19 cellular contexts compared by ENCODE assay signal in genomic region chr9:137167113-137167751, GRCh38. TPM values are rescaled to one million over a fixed set of nuclear protein-coding genes. Genes with fewer than 3 reads are reported as not detected.
DNase-seq lines count a peak whose midpoint lies in the region; ATAC-seq and TF ChIP-seq lines count a peak whose summit lies in the region.
"Had no signal": no experiment of that assay in that cellular context is flagged by ENCODE, and none has a peak within 500 bp of the region (broad histone marks: within the 10 kb centered on the region; RNA-seq: fewer than 3 reads in every experiment).

No MANE protein-coding gene starts in this region.

- peaks cover 74% of the 10 kb centered on the region for H3K27me3 Mint-ChIP-seq in GM23338 (ENCODE audit: insufficient read depth, low read depth, poor library complexity)
- peaks cover 47% of the 10 kb centered on the region for H3K27me3 Mint-ChIP-seq in neural progenitor cell (ENCODE audit: insufficient read depth, low read depth)
- H3K27me3 Mint-ChIP-seq in endodermal cell (ENCODE audit: insufficient read depth): peaks cover 88% of the 10 kb centered on the region

- DNase-seq in NCI-H146 (lab: John Stamatoyannopoulos, UW) (peak; percentile 29), NCI-H146 treated with DMSO at 0.1 percent for 48 hours (lab: John Stamatoyannopoulos, UW; ENCODE audit: unreplicated experiment) (no peak), GM23338 (ENCODE audit: low spot score) (peak; percentile 19), Panc1 (ENCODE audit: low read depth, low spot score) (no peak), neural progenitor cell (ENCODE audit: low spot score) (no peak), endodermal cell (no peak), AG08396 (ENCODE audit: low spot score) (no peak), WERI-Rb-1 (no peak)
- DNase-seq: brain microvascular endothelial cell, heart right ventricle, mesenchymal stem cell, MG63 had no signal

- WGBS in endodermal cell (ENCODE audit: insufficient coverage in 1 of 2, insufficient read length in 1 of 2), 2 experiments: 38 to 48% methylated on average over 10 to 48 of the region's 48 CpGs

- H4K20me1 ChIP-seq in GM23338 (replicated peaks; ENCODE audit: insufficient read depth): no peaks in the 10 kb centered on the region
- H4K20me1 ChIP-seq in neural progenitor cell (ENCODE audit: low read depth): peaks cover 68% of the 10 kb centered on the region

- H3K79me2 ChIP-seq in GM23338 (replicated peaks; ENCODE audit: insufficient read depth) (no peaks in the 10 kb centered on the region), neural progenitor cell (ENCODE audit: low read depth) (no peaks in the 10 kb centered on the region)

- no peaks in the 10 kb centered on the region; the same call in 1 of the 2 replicates for H3K4me1 ChIP-seq in GM23338 (ENCODE audit: insufficient read depth)
- peaks cover 6% of the 10 kb centered on the region for H3K4me1 ChIP-seq in Panc1 (ENCODE audit: control insufficient read depth, insufficient read depth, low read length)
- peaks cover 19% of the 10 kb centered on the region for H3K4me1 ChIP-seq in neural progenitor cell
- no peaks in the 10 kb centered on the region for H3K4me1 ChIP-seq in endodermal cell (ENCODE audit: control insufficient read depth, insufficient read depth, low read length)

- H3K36me3 ChIP-seq in GM23338 (ENCODE audit: insufficient read depth) (no peaks in the 10 kb centered on the region), Panc1 (ENCODE audit: control insufficient read depth, insufficient read depth, low read length) (no peaks in the 10 kb centered on the region), neural progenitor cell (no peaks in the 10 kb centered on the region), endodermal cell (ENCODE audit: control insufficient read depth, insufficient read depth, low read length) (no peaks in the 10 kb centered on the region), WERI-Rb-1 (no peaks in the 10 kb centered on the region)
- H3K36me3 ChIP-seq: brain microvascular endothelial cell, heart right ventricle, MG63 had no signal

- H3K4me3 ChIP-seq in GM23338 (peak overlapping the region; percentile 55; the same call in 1 of the 2 replicates), Panc1 (ENCODE audit: low read depth in 2 of 2, low read length in 2 of 2) (peak overlapping the region; percentile 27 to 37; a peak in 3 of 4 replicates), neural progenitor cell (peak overlapping the region; percentile 52), endodermal cell (ENCODE audit: low read length) (no peak overlapping the region), WERI-Rb-1 (ENCODE audit: low read depth, low read length) (no peak overlapping the region)
- H3K4me3 ChIP-seq: MG63 had no signal

- no peak overlapping the region for H2AFZ ChIP-seq in GM23338
- H2AFZ ChIP-seq in neural progenitor cell (replicated peaks): no peak overlapping the region

- H3K36me3 Mint-ChIP-seq in GM23338 (ENCODE audit: low read depth) (no peaks in the 10 kb centered on the region), neural progenitor cell (no peaks in the 10 kb centered on the region), endodermal cell (ENCODE audit: low read depth) (no peaks in the 10 kb centered on the region)
- H3K36me3 Mint-ChIP-seq: activated naive CD4-positive, alpha-beta T cell treated with anti-CD3 and anti-CD28 coated beads, Interleukin-2, amount 50 U/mL, for 24 hours had no signal

- H3K9me3 Mint-ChIP-seq in GM23338 (no peaks in the 10 kb centered on the region), neural progenitor cell (no peaks in the 10 kb centered on the region), endodermal cell (no peaks in the 10 kb centered on the region)
- H3K9me3 Mint-ChIP-seq: activated naive CD4-positive, alpha-beta T cell treated with anti-CD3 and anti-CD28 coated beads, Interleukin-2, amount 50 U/mL, for 24 hours; H9; nephron; stimulated activated naive CD8-positive, alpha-beta T cell treated with anti-CD3 and anti-CD28 coated beads, Interleukin-15, Interleukin-2, amounts not matched to agents 100 ng/mL and 50 ng/mL, for 24 hours had no signal

- no peak for ATAC-seq in GM23338
- ATAC-seq in Panc1: no peak

- no peaks in the 10 kb centered on the region for H3F3A ChIP-seq in GM23338 (replicated peaks; ENCODE audit: low read depth)
- peaks cover 17% of the 10 kb centered on the region for H3F3A ChIP-seq in neural progenitor cell (ENCODE audit: low read depth)

- peaks cover 83% of the 10 kb centered on the region for H3K27me3 ChIP-seq in GM23338 (ENCODE audit: insufficient read depth)
- H3K27me3 ChIP-seq in Panc1 (ENCODE audit: control insufficient read depth, insufficient read depth, low read length): no peaks in the 10 kb centered on the region
- H3K27me3 ChIP-seq in neural progenitor cell: peaks cover 100% of the 10 kb centered on the region
- peaks cover 100% of the 10 kb centered on the region for H3K27me3 ChIP-seq in endodermal cell (ENCODE audit: control insufficient read depth, insufficient read depth, low read length, poor library complexity, severe bottlenecking)
- H3K27me3 ChIP-seq in WERI-Rb-1 (ENCODE audit: insufficient read depth, low read depth, severe bottlenecking): no peaks in the 10 kb centered on the region

- H3K27ac ChIP-seq in GM23338 (ENCODE audit: low read depth) (no peak overlapping the region), Panc1 (ENCODE audit: low read length) (no peak overlapping the region), neural progenitor cell (no peak overlapping the region), endodermal cell (ENCODE audit: low read depth, low read length) (no peak overlapping the region), WERI-Rb-1 (no peak overlapping the region)
- H3K27ac ChIP-seq: brain microvascular endothelial cell, heart right ventricle had no signal

- no peaks in the 10 kb centered on the region for H3K9me2 ChIP-seq in GM23338 (ENCODE audit: insufficient read depth)

- POLR2A ChIA-PET in Panc1 (lab: Charles Lee): no interaction called here

- intact Hi-C loops in Panc1 (cut with micrococcal nuclease; ENCODE audit: unreplicated experiment): no loop called here

- H3K4me2 ChIP-seq in GM23338 (peak overlapping the region; percentile 82; the same call in 1 of the 2 replicates), neural progenitor cell (peak overlapping the region; percentile 93)

- H3K9ac ChIP-seq in neural progenitor cell (no peak overlapping the region), endodermal cell (ENCODE audit: extremely low read depth, low read length, poor library complexity, severe bottlenecking) (no peak overlapping the region)

- H3K9me3 ChIP-seq in Panc1 (ENCODE audit: control insufficient read depth, insufficient read depth, low read depth, low read length): no peaks in the 10 kb centered on the region
- H3K9me3 ChIP-seq in neural progenitor cell (ENCODE audit: low read depth): no peaks in the 10 kb centered on the region
- no peaks in the 10 kb centered on the region for H3K9me3 ChIP-seq in endodermal cell (ENCODE audit: control insufficient read depth, low read length)
- H3K9me3 ChIP-seq in WERI-Rb-1 (ENCODE audit: severe bottlenecking): no peaks in the 10 kb centered on the region
- H3K9me3 ChIP-seq: heart right ventricle, MG63 had no signal

- in situ Hi-C loops in Panc1 (cut with HindIII; ENCODE audit: low pct_unique_long_range_greater_than_20kb, low sequenced_read_pairs): no loop called here

- no TSS peak for BruUV-seq in Panc1 (replicated peaks; lab: Mats Ljungman, UMichigan)

- H3K27ac Mint-ChIP-seq in GM23338: no peak overlapping the region
- no peak overlapping the region for H3K27ac Mint-ChIP-seq in neural progenitor cell
- no peak overlapping the region for H3K27ac Mint-ChIP-seq in endodermal cell
- H3K27ac Mint-ChIP-seq: activated naive CD4-positive, alpha-beta T cell treated with anti-CD3 and anti-CD28 coated beads, Interleukin-2, amount 50 U/mL, for 24 hours; H9; nephron; stimulated activated naive CD8-positive, alpha-beta T cell treated with anti-CD3 and anti-CD28 coated beads, Interleukin-15, Interleukin-2, amounts not matched to agents 100 ng/mL and 50 ng/mL, for 24 hours had no signal

- no peak overlapping the region for H3K4me3 Mint-ChIP-seq in GM23338
- no peak overlapping the region for H3K4me3 Mint-ChIP-seq in neural progenitor cell
- H3K4me3 Mint-ChIP-seq in endodermal cell: no peak overlapping the region
- H3K4me3 Mint-ChIP-seq: stimulated activated naive CD8-positive, alpha-beta T cell treated with anti-CD3 and anti-CD28 coated beads, Interleukin-15, Interleukin-2, amounts not matched to agents 100 ng/mL and 50 ng/mL, for 24 hours had no signal

- CTCF ChIA-PET in Panc1 (lab: Charles Lee): interaction anchor here (0.6 to 1.3 kb wide), 3 partner anchors 14 to 23 kb away, joined by 4 to 7 read pairs (median 5); no protein-coding TSS in a partner anchor

- H3K4me1 Mint-ChIP-seq in GM23338 (peaks cover 5% of the 10 kb centered on the region; the same call in 2 of the 3 replicates), neural progenitor cell (peaks cover 3% of the 10 kb centered on the region), endodermal cell (no peaks in the 10 kb centered on the region)
- H3K4me1 Mint-ChIP-seq: nephron had no signal

- TF ChIP-seq CTCF in GM23338 (conservative IDR thresholded peaks at IDR 0.05; ENCODE audit: low read depth in 2 of 2): no peak
- TF ChIP-seq CTCF in Panc1 (IDR thresholded peaks at IDR 0.05): no peak
- TF ChIP-seq CTCF in neural progenitor cell (IDR thresholded peaks at IDR 0.05): no peak
- TF ChIP-seq CTCF in endodermal cell (conservative IDR thresholded peaks at IDR 0.05): no peak
- no peak for TF ChIP-seq CTCF in WERI-Rb-1 (IDR thresholded peaks at IDR 0.05; ENCODE audit: low read depth, low read length)

RNA-seq across cellular contexts. Expression of gene LRRC26, which starts 2.6 kb away (rescaled TPM):
- total RNA-seq in GM23338 (2014; rRNA removed; shearing (Covaris generic)): 0.16 and 0.21 TPM in 2 replicates
- 3.0 and 4.3 TPM in 2 replicates for polyA plus RNA-seq in GM23338 (2016; fragmentation: Nextera tagmentation; extraction: Ambion mirVana)
- 0.69 TPM for total RNA-seq in Panc1 (2021; ENCODE audit: unreplicated experiment)
- 2.5 TPM for polyA plus RNA-seq in Panc1 (2012; ENCODE audit: insufficient read length)
- 0.59 TPM in 1 of 2 replicates, not detected in the other for total RNA-seq in neural progenitor cell (ENCODE audit: low replicate concordance)
- total RNA-seq in endodermal cell: under 1 TPM in 1 of 2 donors, not detected in 1; 0.53 TPM
- 0.39 TPM for polyA plus RNA-seq in endodermal cell (2013, experiment 1 of 2)
- polyA plus RNA-seq in endodermal cell (2013, experiment 2 of 2): not detected
- total RNA-seq: heart right ventricle, urinary bladder had no signal
- polyA plus RNA-seq: heart right ventricle, keratinocyte, urinary bladder had no signal

RNA-seq across cellular contexts. Expression of gene TMEM210, which starts 4.6 kb away (rescaled TPM):
- total RNA-seq in GM23338 (2014; rRNA removed; shearing (Covaris generic)): not detected in 2 replicates
- polyA plus RNA-seq in GM23338 (2016; fragmentation: Nextera tagmentation; extraction: Ambion mirVana): not detected in 2 replicates
- total RNA-seq in Panc1 (2021; ENCODE audit: unreplicated experiment): not detected
- polyA plus RNA-seq in Panc1 (2012; ENCODE audit: insufficient read length): not detected
- total RNA-seq in neural progenitor cell (ENCODE audit: low replicate concordance): not detected in 2 replicates
- under 1 TPM in 1 of 2 donors, not detected in 1; 0.62 TPM for total RNA-seq in endodermal cell
- not detected for polyA plus RNA-seq in endodermal cell (2013, experiment 1 of 2)
- not detected for polyA plus RNA-seq in endodermal cell (2013, experiment 2 of 2)
- total RNA-seq: H9, heart right ventricle, SK-MEL-5, urinary bladder had no signal
- polyA plus RNA-seq: heart right ventricle, keratinocyte, urinary bladder had no signal

RNA-seq across cellular contexts. Expression of gene ANAPC2, which starts 21.1 kb away (rescaled TPM):
- total RNA-seq in GM23338 (2014; rRNA removed; shearing (Covaris generic)): 41.5 and 42.9 TPM in 2 replicates
- polyA plus RNA-seq in GM23338 (2016; fragmentation: Nextera tagmentation; extraction: Ambion mirVana): 16.4 and 19.2 TPM in 2 replicates
- total RNA-seq in Panc1 (2021; ENCODE audit: unreplicated experiment) (46.0 TPM), neural progenitor cell (ENCODE audit: low replicate concordance) (18.9 and 30.9 TPM in 2 replicates), endodermal cell (10 to 100 TPM; 66.5 to 69.2 TPM)
- 48.2 TPM for polyA plus RNA-seq in Panc1 (2012; ENCODE audit: insufficient read length)
- polyA plus RNA-seq in endodermal cell (2013, experiment 1 of 2): 40.0 TPM
- polyA plus RNA-seq in endodermal cell (2013, experiment 2 of 2): 33.2 TPM

RNA-seq across cellular contexts. Expression of gene SSNA1, which starts 21.2 kb away (rescaled TPM):
- 91.5 and 132 TPM in 2 replicates for total RNA-seq in GM23338 (2014; rRNA removed; shearing (Covaris generic))
- 154 TPM in 2 replicates for polyA plus RNA-seq in GM23338 (2016; fragmentation: Nextera tagmentation; extraction: Ambion mirVana)
- total RNA-seq in Panc1 (2021; ENCODE audit: unreplicated experiment) (86.9 TPM), neural progenitor cell (ENCODE audit: low replicate concordance) (27.9 and 69.8 TPM in 2 replicates), endodermal cell (10 to 100 TPM; 66.5 to 67.7 TPM)
- polyA plus RNA-seq in Panc1 (2012; ENCODE audit: insufficient read length): 159 TPM
- polyA plus RNA-seq in endodermal cell (2013, experiment 1 of 2): 58.8 TPM
- 62.8 TPM for polyA plus RNA-seq in endodermal cell (2013, experiment 2 of 2)

RNA-seq across cellular contexts. Expression of gene GRIN1, which starts 28.3 kb away (rescaled TPM):
- 2.1 and 5.5 TPM in 2 replicates for total RNA-seq in GM23338 (2014; rRNA removed; shearing (Covaris generic))
- 2.5 and 2.7 TPM in 2 replicates for polyA plus RNA-seq in GM23338 (2016; fragmentation: Nextera tagmentation; extraction: Ambion mirVana)
- total RNA-seq in Panc1 (2021; ENCODE audit: unreplicated experiment) (4.9 TPM), neural progenitor cell (ENCODE audit: low replicate concordance) (0.03 TPM in 1 of 2 replicates, not detected in the other), endodermal cell (under 1 TPM; 0.35 to 0.73 TPM)
- 11.5 TPM for polyA plus RNA-seq in Panc1 (2012; ENCODE audit: insufficient read length)
- 0.04 TPM for polyA plus RNA-seq in endodermal cell (2013, experiment 1 of 2)
- 0.12 TPM for polyA plus RNA-seq in endodermal cell (2013, experiment 2 of 2)
- total RNA-seq: heart right ventricle had no signal
- polyA plus RNA-seq: heart right ventricle had no signal

Comparison
In these comparisons a context has a peak if more than half of its experiments do, and no peak if none do; other contexts are left out.
1. DNase-seq: peak in NCI-H146 (single experiment) and GM23338 (single experiment); none in NCI-H146 treated with DMSO at 0.1 percent for 48 hours (single experiment), Panc1 (single experiment), neural progenitor cell (single experiment), endodermal cell (single experiment), AG08396 (single experiment) and WERI-Rb-1 (single experiment).
2. H3K4me3 ChIP-seq: peak in GM23338 (single experiment), Panc1 (2 of 2) and neural progenitor cell (single experiment); none in endodermal cell (single experiment) and WERI-Rb-1 (single experiment).